Comparison of ENCODE assay signal across 9 cellular contexts in genomic region chr22:42399315-42400271, GRCh38. TPM values are rescaled to one million over a fixed set of nuclear protein-coding genes. Genes with fewer than 3 reads are reported as not detected.
DNase-seq lines count a peak whose midpoint lies in the region; ATAC-seq and TF ChIP-seq lines count a peak whose summit lies in the region.
"Had no signal": no experiment of that assay in that cellular context is flagged by ENCODE, and none has a peak within 500 bp of the region (broad histone marks: within the 10 kb centered on the region; RNA-seq: fewer than 3 reads in every experiment).

No MANE protein-coding gene starts in this region.

- TF ChIP-seq EP300 in SK-N-SH (IDR thresholded peaks at IDR 0.05; ENCODE audit: borderline replicate concordance in 1 of 2, low read depth in 1 of 2, low read length in 1 of 2) = no peak

- no peak overlapping the region for H3K14ac ChIP-seq in mesenchymal stem cell (ENCODE audit: low read length in 2 of 2)

- H3K36me3 ChIP-seq in SK-N-SH (replicated peaks in 1 of 2; ENCODE audit: control insufficient read depth in 1 of 2, insufficient read depth in 2 of 2, low read length in 1 of 2) = no peaks in the 10 kb centered on the region
- no peaks in the 10 kb centered on the region for H3K36me3 ChIP-seq in mesenchymal stem cell (ENCODE audit: control insufficient read depth in 1 of 2, insufficient read depth in 2 of 2, low read depth in 1 of 2, low read length in 2 of 2)
- H3K36me3 ChIP-seq in CD8-positive, alpha-beta T cell (ENCODE audit: insufficient read depth, low read length) = no peaks in the 10 kb centered on the region

- H3K4me3 Mint-ChIP-seq in CD8-positive, alpha-beta T cell = no peak overlapping the region

- H3K27me3 ChIP-seq in SK-N-SH (ENCODE audit: insufficient read depth) (no peaks in the 10 kb centered on the region), mesenchymal stem cell (ENCODE audit: control insufficient read depth in 1 of 2, insufficient read depth in 1 of 2, low read length in 2 of 2) (peaks cover 25 to 52% of the 10 kb centered on the region in 2 experiments)
- no peaks in the 10 kb centered on the region for H3K27me3 ChIP-seq in CD8-positive, alpha-beta T cell (ENCODE audit: insufficient read depth, low read length)

- intact Hi-C loops in CD8-positive, alpha-beta T cell (cut with DNase I, micrococcal nuclease) = loop anchor here in 1 of 2 experiments (1.0 kb wide), 1 partner anchor 25 kb away; no protein-coding TSS in a partner anchor

- H3K9ac ChIP-seq in SK-N-SH (no peak overlapping the region), mesenchymal stem cell (ENCODE audit: low read length) (no peak overlapping the region)

- no peaks in the 10 kb centered on the region for H3K27me3 Mint-ChIP-seq in CD8-positive, alpha-beta T cell (ENCODE audit: low read depth)

- DNase-seq in DMS79 treated with DMSO at 0.1 percent for 48 hours (lab: John Stamatoyannopoulos, UW) (peak; percentile 89), NCI-H1694 (lab: John Stamatoyannopoulos, UW) (peak; percentile 96), SK-N-SH (peak; percentile 81), mesenchymal stem cell (peak; percentile 27), EL (no peak)
- no peak for DNase-seq in activated effector memory CD4-positive, alpha-beta T cell treated with anti-CD3 and anti-CD28 coated beads, Interleukin-2, amount 50 U/mL, for 16 hours
- no peak for DNase-seq in CD8-positive, alpha-beta T cell

- H2BK12ac ChIP-seq in mesenchymal stem cell (ENCODE audit: low read length in 2 of 2) = no peak overlapping the region

- H3K36me3 Mint-ChIP-seq in CD8-positive, alpha-beta T cell = no peaks in the 10 kb centered on the region

- H4K91ac ChIP-seq in mesenchymal stem cell (ENCODE audit: low read length) = no peak overlapping the region

- CTCF ChIA-PET in SK-N-SH (lab: Yijun Ruan, JAX) = interaction anchor here (1.0 to 1.3 kb wide), 3 partner anchors 37 to 234 kb away, joined by 3 read pairs; no protein-coding TSS in a partner anchor
- CTCF ChIA-PET in CD8-positive, alpha-beta T cell (lab: Charles Lee) = no interaction called here

- H3K9me3 ChIP-seq in SK-N-SH (no peaks in the 10 kb centered on the region), mesenchymal stem cell (ENCODE audit: control insufficient read depth, low read length) (no peaks in the 10 kb centered on the region)
- no peaks in the 10 kb centered on the region for H3K9me3 ChIP-seq in CD8-positive, alpha-beta T cell (ENCODE audit: low read length)

- no peak overlapping the region for H2AK5ac ChIP-seq in mesenchymal stem cell (ENCODE audit: low read length, severe bottlenecking)

- H3F3A ChIP-seq in SK-N-SH (replicated peaks; ENCODE audit: insufficient read depth) = no peaks in the 10 kb centered on the region

- H2BK120ac ChIP-seq in mesenchymal stem cell (ENCODE audit: low read depth, low read length) = no peak overlapping the region

- WGBS in SK-N-SH (ENCODE audit: low lambda C conversion rate) = 77% methylated on average over 17 of the region's 30 CpGs
- WGBS in mesenchymal stem cell = 58% methylated on average over 28 of the region's 30 CpGs

- no peak for TF ChIP-seq CTCF in SK-N-SH (IDR thresholded peaks at IDR 0.05)
- TF ChIP-seq CTCF in CD8-positive, alpha-beta T cell (IDR thresholded peaks at IDR 0.05) = no peak

- no peak overlapping the region for H3K23ac ChIP-seq in mesenchymal stem cell (ENCODE audit: low read length in 2 of 2)

- H4K8ac ChIP-seq in mesenchymal stem cell (ENCODE audit: low read length) = no peak overlapping the region

- no peaks in the 10 kb centered on the region for H3K9me2 ChIP-seq in SK-N-SH

- TF ChIP-seq RAD21 in SK-N-SH (IDR thresholded peaks at IDR 0.05; ENCODE audit: low read length) = peak; percentile 38

- H3K79me2 ChIP-seq in SK-N-SH (ENCODE audit: insufficient read depth) = no peaks in the 10 kb centered on the region

- H2BK5ac ChIP-seq in mesenchymal stem cell (ENCODE audit: low read depth, low read length, poor library complexity, severe bottlenecking) = no peak overlapping the region

- no peak overlapping the region for H3K18ac ChIP-seq in mesenchymal stem cell (ENCODE audit: low read depth in 1 of 2, low read length in 2 of 2)

- H2AFZ ChIP-seq in SK-N-SH (ENCODE audit: low read depth) (no peak overlapping the region), mesenchymal stem cell (ENCODE audit: low read depth, low read length) (peak overlapping the region; percentile 36)

- H3K4me3 ChIP-seq in SK-N-SH (ENCODE audit: low read depth in 2 of 2, low read length in 1 of 2) (no peak overlapping the region), mesenchymal stem cell (ENCODE audit: insufficient read depth in 1 of 2, low read depth in 1 of 2, low read length in 2 of 2) (no peak overlapping the region)
- no peak overlapping the region for H3K4me3 ChIP-seq in CD8-positive, alpha-beta T cell (ENCODE audit: low read depth, low read length)

- peaks cover 0 to 14% of the 10 kb centered on the region in 2 experiments; a peak in 2 of 4 replicates for H3K4me1 ChIP-seq in SK-N-SH (ENCODE audit: control insufficient read depth in 1 of 2, insufficient read depth in 2 of 2, low read depth in 1 of 2, low read length in 1 of 2)
- peaks cover 13% of the 10 kb centered on the region for H3K4me1 ChIP-seq in mesenchymal stem cell (ENCODE audit: control insufficient read depth, insufficient read depth, low read depth, low read length)
- H3K4me1 ChIP-seq in CD8-positive, alpha-beta T cell (ENCODE audit: insufficient read depth, low read length) = peaks cover 8% of the 10 kb centered on the region

- no peaks in the 10 kb centered on the region for H3K9me3 Mint-ChIP-seq in CD8-positive, alpha-beta T cell

- no peak for ATAC-seq in HG03342 (IDR thresholded peaks at IDR 0.05; ENCODE audit: unreplicated experiment)
- ATAC-seq in CD8-positive, alpha-beta T cell = no peak

- peaks cover 10% of the 10 kb centered on the region for H3K4me1 Mint-ChIP-seq in CD8-positive, alpha-beta T cell (ENCODE audit: low read depth)

- no peak overlapping the region for H3K4ac ChIP-seq in mesenchymal stem cell (ENCODE audit: low read depth in 1 of 2, low read length in 2 of 2)

- H3K4me2 ChIP-seq in SK-N-SH (no peak overlapping the region), mesenchymal stem cell (ENCODE audit: low read length, poor library complexity, severe bottlenecking) (no peak overlapping the region)

- no peak overlapping the region for H3K27ac Mint-ChIP-seq in CD8-positive, alpha-beta T cell

- no peak overlapping the region for H2BK15ac ChIP-seq in mesenchymal stem cell (ENCODE audit: low read depth, poor library complexity, severe bottlenecking)

- POLR2A ChIA-PET in SK-N-SH (lab: Yijun Ruan, JAX) = no interaction called here
- POLR2A ChIA-PET in CD8-positive, alpha-beta T cell (lab: Charles Lee) = interaction anchor here (0.9 kb wide), 1 partner anchor 13 kb away, joined by 3 read pairs; no protein-coding TSS in a partner anchor

- no peaks in the 10 kb centered on the region for H4K20me1 ChIP-seq in SK-N-SH (ENCODE audit: insufficient read depth)

- no peaks in the 10 kb centered on the region for H3K79me1 ChIP-seq in mesenchymal stem cell (replicated peaks; ENCODE audit: low read length, poor library complexity, severe bottlenecking)

- H3K27ac ChIP-seq in SK-N-SH (ENCODE audit: low read depth in 2 of 2, low read length in 1 of 2) = no peak overlapping the region
- no peak overlapping the region for H3K27ac ChIP-seq in mesenchymal stem cell (ENCODE audit: low read length, poor library complexity, severe bottlenecking)
- no peak overlapping the region for H3K27ac ChIP-seq in CD8-positive, alpha-beta T cell (ENCODE audit: low read depth, low read length)

TF ChIP-seq in SK-N-SH, 30 proteins besides CTCF, POLR2A, EP300 and RAD21:
- TF ChIP-seq FOXM1 (IDR thresholded peaks at IDR 0.05; ENCODE audit: low read depth) (no peak), CHD2 (IDR thresholded peaks at IDR 0.05; ENCODE audit: low read length, partially characterized antibody) (peak; percentile 36)

RNA-seq across cellular contexts. Expression of gene NFAM1, which starts 32.6 kb away (rescaled TPM):
- 0.02 TPM in 1 of 2 replicates, not detected in the other for polyA plus RNA-seq in SK-N-SH (2012; rRNA removed)
- polyA plus RNA-seq in SK-N-SH (2012; cell fraction: cytosol; rRNA removed) = under 0.01 TPM in 2 replicates
- polyA plus RNA-seq in SK-N-SH (2012; cell fraction: nucleus; rRNA removed) = 0.02 TPM in 1 of 2 replicates, not detected in the other
- polyA plus RNA-seq in mesenchymal stem cell (2013, experiment 1 of 2) = 0.03 TPM
- polyA plus RNA-seq in mesenchymal stem cell (2013, experiment 2 of 2) = 0.03 TPM
- total RNA-seq in CD8-positive, alpha-beta T cell = not detected
- total RNA-seq: pulmonary artery endothelial cell had no signal

Comparison
In these comparisons a context has a peak if more than half of its experiments do, and no peak if none do; other contexts are left out.
1. DNase-seq: peak in DMS79 treated with DMSO at 0.1 percent for 48 hours (single experiment), NCI-H1694 (single experiment), SK-N-SH (single experiment) and mesenchymal stem cell (single experiment); none in activated effector memory CD4-positive, alpha-beta T cell treated with anti-CD3 and anti-CD28 coated beads, Interleukin-2, amount 50 U/mL, for 16 hours (single experiment), EL (single experiment) and CD8-positive, alpha-beta T cell (0 of 7).